In the genomic region with DNA sequence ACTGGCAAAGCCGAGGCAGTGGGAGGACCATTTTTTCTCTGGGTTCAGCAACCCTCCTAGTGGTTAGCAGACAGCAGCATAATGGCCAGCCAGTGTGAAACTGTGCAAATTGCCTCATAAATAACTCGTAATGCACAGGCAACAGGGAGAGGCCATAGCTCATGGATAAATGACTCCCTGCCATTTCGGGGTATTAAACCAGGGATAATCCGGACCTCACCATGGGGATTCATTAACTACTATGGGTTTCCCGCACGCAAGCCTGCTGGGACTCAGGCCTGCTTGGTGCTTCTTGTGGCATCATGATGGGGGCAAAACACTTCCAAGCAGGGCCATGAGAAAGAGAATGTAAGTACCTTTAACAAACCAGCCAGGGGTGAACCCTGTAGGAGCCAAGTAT, we compare ENCODE assay signal across 25 cellular contexts.
DNase-seq lines count a peak whose midpoint lies in the region; ATAC-seq and TF ChIP-seq lines count a peak whose summit lies in the region.
"Had no signal": no experiment of that assay in that cellular context is flagged by ENCODE, and none has a peak within 500 bp of the region (broad histone marks: within the 10 kb centered on the region; RNA-seq: fewer than 3 reads in every experiment).

No MANE protein-coding gene starts in this region.

- H3K4me2 ChIP-seq in parathyroid adenoma (ENCODE audit: low read length) = no peak overlapping the region
- H3K4me2 ChIP-seq: KMS-11 had no signal

- H3K27me3 ChIP-seq in esophagus muscularis mucosa = peaks cover 0 to 19% (median 0%) of the 10 kb centered on the region in 4 donors
- no peaks in the 10 kb centered on the region for H3K27me3 ChIP-seq in parathyroid adenoma (ENCODE audit: control insufficient read depth, insufficient read depth, low read length)
- H3K27me3 ChIP-seq: BE2C had no signal

- TF ChIP-seq CTCF in esophagus muscularis mucosa (IDR thresholded peaks at IDR 0.05) (no peak), parathyroid adenoma (IDR thresholded peaks at IDR 0.05) (no peak)

- H3K79me2 ChIP-seq in parathyroid adenoma = no peaks in the 10 kb centered on the region

- TF ChIP-seq POLR2A in esophagus muscularis mucosa (IDR thresholded peaks at IDR 0.05; ENCODE audit: low read depth) = no peak

- H3K4me1 ChIP-seq in esophagus muscularis mucosa (no peaks in the 10 kb centered on the region), parathyroid adenoma (peaks cover 19% of the 10 kb centered on the region)
- H3K4me1 ChIP-seq: BE2C had no signal

- H3K27ac ChIP-seq in esophagus muscularis mucosa (replicated peaks in 1 of 4) (no peak overlapping the region), parathyroid adenoma (peak overlapping the region; percentile 8)
- H3K27ac ChIP-seq: 22Rv1, KMS-11 had no signal

- 79% methylated on average over 6 of the region's 6 CpGs for WGBS in esophagus muscularis mucosa

- H3K4me3 ChIP-seq in esophagus muscularis mucosa (no peak overlapping the region), parathyroid adenoma (ENCODE audit: low read depth, low read length) (no peak overlapping the region)

- peak; percentile 29 for DNase-seq in NCI-H146 (lab: John Stamatoyannopoulos, UW)
- no peak for DNase-seq in NCI-H146 treated with DMSO at 0.1 percent for 48 hours (lab: John Stamatoyannopoulos, UW; ENCODE audit: unreplicated experiment)
- peak; percentile 7 for DNase-seq in NCI-H2227 treated with DMSO at 0.1 percent for 48 hours (lab: John Stamatoyannopoulos, UW)
- peak; percentile 57 for DNase-seq in esophagus muscularis mucosa (ENCODE audit: extremely low spot score)
- DNase-seq in activated CD4-positive, alpha-beta T cell treated with anti-CD3 and anti-CD28 coated beads, Interleukin-2, amount 50 U/mL, for 1 hour = no peak
- DNase-seq: ACHN; BE2C; CD8-positive, alpha-beta memory T cell; DMS79 treated with DMSO at 0.1 percent for 48 hours; GF-D8; NCI-H1092 treated with DMSO at 0.1 percent for 48 hours; NCI-H1436; NCI-H1930; NCI-H226; NCI-H510A; NCI-H748 treated with DMSO at 0.1 percent for 48 hours; Right ventricle myocardium superior; RPMI8226; T-cell had no signal

- no peak overlapping the region for H3K9ac ChIP-seq in parathyroid adenoma
- H3K9ac ChIP-seq: KMS-11 had no signal

- H3K9me3 ChIP-seq in esophagus muscularis mucosa = no peaks in the 10 kb centered on the region
- no peaks in the 10 kb centered on the region for H3K9me3 ChIP-seq in parathyroid adenoma (ENCODE audit: control insufficient read depth, low read length)
- H3K9me3 ChIP-seq: BE2C had no signal

- no peak overlapping the region for H2AFZ ChIP-seq in parathyroid adenoma

- intact Hi-C loops in esophagus muscularis mucosa (cut with DNase I) = no loop called here

- ATAC-seq in HG02610 (IDR thresholded peaks at IDR 0.05; ENCODE audit: unreplicated experiment) (no peak), HG03469 (IDR thresholded peaks at IDR 0.05; ENCODE audit: unreplicated experiment) (no peak)
- ATAC-seq: HCT116, T-cell had no signal

- H3K36me3 ChIP-seq in esophagus muscularis mucosa (no peaks in the 10 kb centered on the region), parathyroid adenoma (ENCODE audit: control insufficient read depth, insufficient read depth, low read length) (no peaks in the 10 kb centered on the region)
- H3K36me3 ChIP-seq: BE2C had no signal

- no peak for TF ChIP-seq EP300 in esophagus muscularis mucosa (IDR thresholded peaks at IDR 0.05)

Comparison
In these comparisons a context has a peak if more than half of its experiments do, and no peak if none do; other contexts are left out.
1. DNase-seq: peak in NCI-H146 (single experiment), NCI-H2227 treated with DMSO at 0.1 percent for 48 hours (single experiment) and esophagus muscularis mucosa (single experiment); none in NCI-H146 treated with DMSO at 0.1 percent for 48 hours (single experiment) and activated CD4-positive, alpha-beta T cell treated with anti-CD3 and anti-CD28 coated beads, Interleukin-2, amount 50 U/mL, for 1 hour (single experiment).